ENCODE assay signal across 10 cellular contexts in genomic region chr15:62758126-62758951, GRCh38.
DNase-seq lines count a peak whose midpoint lies in the region; ATAC-seq and TF ChIP-seq lines count a peak whose summit lies in the region.
"Had no signal": no experiment of that assay in that cellular context is flagged by ENCODE, and none has a peak within 500 bp of the region (broad histone marks: within the 10 kb centered on the region; RNA-seq: fewer than 3 reads in every experiment).

No MANE protein-coding gene starts in this region.

- H3K36me3 Mint-ChIP-seq in chondrocyte (ENCODE audit: low read depth) = peaks cover 4% of the 10 kb centered on the region

- peak overlapping the region; percentile 90 for H3K27ac Mint-ChIP-seq in chondrocyte (ENCODE audit: unreplicated experiment)
- H3K27ac Mint-ChIP-seq: mesothelial cell of epicardium had no signal

- peak overlapping the region; percentile 39 for H3K4me3 Mint-ChIP-seq in chondrocyte (ENCODE audit: unreplicated experiment)
- H3K4me3 Mint-ChIP-seq: mesothelial cell of epicardium had no signal

- DNase-seq in HS-5 (ENCODE audit: low read depth) (peak; percentile 85), chondrocyte (ENCODE audit: low spot score) (no peak), kidney glomerular epithelial cell (lab: John Stamatoyannopoulos, UW) (peak; percentile 99), superior temporal gyrus (ENCODE audit: extremely low spot score) (peak; percentile 72), AML-193 (lab: John Stamatoyannopoulos, UW) (no peak), DMS79 treated with DMSO at 0.1 percent for 48 hours (lab: John Stamatoyannopoulos, UW) (no peak)
- DNase-seq in stimulated activated CD4-positive, alpha-beta T cell treated with anti-CD3 and anti-CD28 coated beads, Interleukin-2, amount 100 ng/mL, for 24 hours = no peak
- DNase-seq: NCI-H1105 had no signal

- no peaks in the 10 kb centered on the region for H3K27me3 Mint-ChIP-seq in chondrocyte (ENCODE audit: low read depth)

- H3K4me1 Mint-ChIP-seq in chondrocyte (ENCODE audit: low read depth) = peaks cover 30% of the 10 kb centered on the region

- ATAC-seq in GM18870 (IDR thresholded peaks at IDR 0.05; ENCODE audit: unreplicated experiment) = no peak

- H3K9me3 Mint-ChIP-seq in chondrocyte (ENCODE audit: low read depth) = no peaks in the 10 kb centered on the region
- H3K9me3 Mint-ChIP-seq: mesothelial cell of epicardium had no signal

- no peak for TF ChIP-seq CTCF in chondrocyte (IDR thresholded peaks at IDR 0.05)

Comparison
In these comparisons a context has a peak if more than half of its experiments do, and no peak if none do; other contexts are left out.
1. DNase-seq: peak in HS-5 (single experiment), kidney glomerular epithelial cell (single experiment) and superior temporal gyrus (single experiment); none in chondrocyte (single experiment), stimulated activated CD4-positive, alpha-beta T cell treated with anti-CD3 and anti-CD28 coated beads, Interleukin-2, amount 100 ng/mL, for 24 hours (0 of 2), AML-193 (0 of 2) and DMS79 treated with DMSO at 0.1 percent for 48 hours (single experiment).